19 cellular contexts compared by ENCODE assay signal in genomic region chr11:7246179-7246578, GRCh38. TPM values are rescaled to one million over a fixed set of nuclear protein-coding genes. Genes with fewer than 3 reads are reported as not detected.
"Had no signal": no experiment of that assay in that cellular context is flagged by ENCODE, and none has a peak within 500 bp of the region (broad histone marks: within the 10 kb centered on the region; RNA-seq: fewer than 3 reads in every experiment).

No MANE protein-coding gene starts in this region.

- H3K79me2 ChIP-seq: hepatocyte had no signal

- H3K4me3 ChIP-seq: hepatocyte, left ventricle myocardium inferior, pancreas, psoas muscle, thoracic aorta, vagina had no signal

- H3K9me3 ChIP-seq: pancreas, thoracic aorta, vagina had no signal

- DNase-seq: activated CD4-positive, alpha-beta T cell treated with anti-CD3 and anti-CD28 coated beads, Interleukin-2, amount 50 U/mL, for 1 hour; activated gamma-delta T cell treated with Interleukin-2 at 50 U/mL for 16 hours; activated T-cell treated with anti-CD3 and anti-CD28 coated beads, Interleukin-2, amount 50 U/mL, for 1 hour; anterior cingulate cortex; brain microvascular endothelial cell; immature natural killer cell; kidney glomerular epithelial cell; left ventricle myocardium inferior; pancreas; psoas muscle; right cardiac atrium; stimulated activated CD4-positive, alpha-beta T cell treated with anti-CD3 and anti-CD28 coated beads, Interleukin-4, amount 100 ng/mL, for 24 hours; stimulated activated naive CD4-positive, alpha-beta T cell treated with Interleukin-2 at 50 U/mL for 16 hours had no signal

- H2AFZ ChIP-seq: hepatocyte had no signal

- H3K36me3 ChIP-seq: brain microvascular endothelial cell, left ventricle myocardium inferior, pancreas, thoracic aorta, vagina had no signal

- H3K4me1 ChIP-seq: left ventricle myocardium inferior, pancreas, psoas muscle, vagina had no signal

- H3K27me3 ChIP-seq: brain microvascular endothelial cell, pancreas, vagina had no signal

- H3K27ac ChIP-seq: brain microvascular endothelial cell, hepatocyte, left ventricle myocardium inferior, pancreas, psoas muscle, thoracic aorta, vagina had no signal

- ATAC-seq: natural killer cell treated with Interleukin-12 subunit alpha and Interleukin-12 subunit beta and Interleukin-15 and Interleukin-18, amount 100 ng/mL, for 72 hours; pancreas; psoas muscle; right cardiac atrium had no signal

- FAIRE-seq: colon, pancreas had no signal

- H3K4me2 ChIP-seq: hepatocyte had no signal

RNA-seq across cellular contexts. Expression of gene SYT9, which starts 5.5 kb away (rescaled TPM):
- total RNA-seq: natural killer cell treated with Interleukin-12 subunit alpha and Interleukin-12 subunit beta and Interleukin-15 and Interleukin-18, amount 100 ng/mL, for 72 hours; psoas muscle; T-helper 2 cell treated with Interferon-gamma antibody and Interleukin-4, amounts not matched to agents 100 ng/mL and 5 ng/mL, for 36 hours; thoracic aorta had no signal
- polyA plus RNA-seq: immature natural killer cell had no signal
